In the genomic region with DNA sequence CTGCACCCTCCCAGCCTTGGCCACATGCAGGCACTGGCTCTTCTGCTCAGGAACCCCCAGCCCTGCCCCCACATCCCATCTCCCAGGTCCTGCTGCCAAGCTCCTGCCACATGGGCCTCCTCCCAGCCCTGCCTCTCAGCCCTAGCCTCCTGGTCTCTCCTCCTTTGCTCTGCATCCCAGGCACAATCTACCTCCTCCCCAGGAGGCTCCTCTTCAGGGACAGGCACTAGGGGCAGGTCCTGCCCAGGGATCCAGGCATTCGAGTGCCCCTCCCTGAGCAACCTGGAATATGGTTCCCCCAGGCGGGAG, we compare ENCODE assay signal across 19 cellular contexts. TPM values are rescaled to one million over a fixed set of nuclear protein-coding genes. Genes with fewer than 3 reads are reported as not detected.
A peak's percentile ranks its signal among the peaks of the same experiment; 100 is the strongest.
DNase-seq lines count a peak whose midpoint lies in the region; ATAC-seq, FAIRE-seq and TF ChIP-seq lines count a peak whose summit lies in the region.
"Had no signal": no experiment of that assay in that cellular context is flagged by ENCODE, and none has a peak within 500 bp of the region (broad histone marks: within the 10 kb centered on the region; RNA-seq: fewer than 3 reads in every experiment).

No MANE protein-coding gene starts in this region.

- FAIRE-seq in kidney (lab: Jason Lieb, UNC): no peak
- FAIRE-seq: A204.1, GM12892, GM18507, H54 had no signal

- ATAC-seq in HG03159 (IDR thresholded peaks at IDR 0.05; ENCODE audit: unreplicated experiment): no peak
- ATAC-seq: GM23338 had no signal

- H3K9me3 ChIP-seq in BLaER1 (no peaks in the 10 kb centered on the region), kidney (ENCODE audit: control insufficient read depth in 1 of 2, low read length in 2 of 2) (no peaks in the 10 kb centered on the region)
- H3K9me3 ChIP-seq in BLaER1 treated with 17β-estradiol and CSF1 and Interleukin-3, amounts not matched to agents 10 nM and 100 nM (replicated peaks in 1 of 11): no peaks in the 10 kb centered on the region
- H3K9me3 ChIP-seq: BE2C had no signal

- intact Hi-C loops in kidney (cut with DNase I): no loop called here

- H3K9me3 Mint-ChIP-seq in type B pancreatic cell: no peaks in the 10 kb centered on the region
- H3K9me3 Mint-ChIP-seq: GM23338 had no signal

- no peak for TF ChIP-seq CTCF in kidney (IDR thresholded peaks at IDR 0.05; ENCODE audit: borderline replicate concordance, extremely low read depth, insufficient read depth)
- no peak for TF ChIP-seq CTCF in type B pancreatic cell (conservative IDR thresholded peaks at IDR 0.05)

- H3K4me1 ChIP-seq in BLaER1 (peaks cover 23% of the 10 kb centered on the region), kidney (ENCODE audit: control insufficient read depth in 1 of 2, insufficient read depth in 1 of 2, low read depth in 1 of 2, low read length in 2 of 2) (peaks cover 0 to 2% of the 10 kb centered on the region in 2 donors)
- H3K4me1 ChIP-seq in BLaER1 treated with 17β-estradiol and CSF1 and Interleukin-3, amounts not matched to agents 10 nM and 100 nM: peaks cover 0 to 23% (median 18%) of the 10 kb centered on the region in 10 experiments; a peak in 15 of 20 replicates

- peak overlapping the region; percentile 6 for H3K27ac Mint-ChIP-seq in type B pancreatic cell
- H3K27ac Mint-ChIP-seq: CD14-positive monocyte; CD4-positive, alpha-beta memory T cell; GM23338 had no signal

- peaks cover 4% of the 10 kb centered on the region for H3K4me1 Mint-ChIP-seq in type B pancreatic cell (ENCODE audit: unreplicated experiment)
- H3K4me1 Mint-ChIP-seq: CD14-positive monocyte, GM23338 had no signal

- peaks cover 24% of the 10 kb centered on the region for H3K27me3 Mint-ChIP-seq in type B pancreatic cell

- H3K27me3 ChIP-seq in BLaER1: 0 out of 2 replicates have a peak, but pooled peaks cover 4% of the 10 kb centered on the region
- peaks cover 0 to 7% (median 0%) of the 10 kb centered on the region in 11 experiments; a peak in 4 of 22 replicates for H3K27me3 ChIP-seq in BLaER1 treated with 17β-estradiol and CSF1 and Interleukin-3, amounts not matched to agents 10 nM and 100 nM
- H3K27me3 ChIP-seq: BE2C had no signal

- H3K27ac ChIP-seq in BLaER1: no peak overlapping the region
- H3K27ac ChIP-seq in BLaER1 treated with 17β-estradiol and CSF1 and Interleukin-3, amounts not matched to agents 10 nM and 100 nM: no peak overlapping the region
- no peak overlapping the region for H3K27ac ChIP-seq in kidney (ENCODE audit: low read depth in 2 of 2, low read length in 2 of 2)

- H4K20me1 ChIP-seq in BLaER1: 0 out of 2 replicates have a peak, but pooled peaks cover 5% of the 10 kb centered on the region
- H4K20me1 ChIP-seq in BLaER1 treated with 17β-estradiol and CSF1 and Interleukin-3, amounts not matched to agents 10 nM and 100 nM: peaks cover 0 to 34% (median 0%) of the 10 kb centered on the region in 11 experiments; a peak in 5 of 22 replicates

- H3K36me3 Mint-ChIP-seq in type B pancreatic cell: no peaks in the 10 kb centered on the region
- H3K36me3 Mint-ChIP-seq: CD14-positive monocyte had no signal

- H3K4me2 ChIP-seq in BLaER1: peak overlapping the region; percentile 49
- H3K4me2 ChIP-seq in BLaER1 treated with 17β-estradiol and CSF1 and Interleukin-3, amounts not matched to agents 10 nM and 100 nM: peak overlapping the region in 8 of 11 experiments; percentile 46 to 68 (median 60); a peak in 13 of 22 replicates
- H3K4me2 ChIP-seq: GM23338 had no signal

- no peak overlapping the region for H3K9ac ChIP-seq in BLaER1
- H3K9ac ChIP-seq in BLaER1 treated with 17β-estradiol and CSF1 and Interleukin-3, amounts not matched to agents 10 nM and 100 nM: no peak overlapping the region
- no peak overlapping the region for H3K9ac ChIP-seq in kidney (ENCODE audit: low read length in 2 of 2)

- no peak overlapping the region for H3K4me3 Mint-ChIP-seq in type B pancreatic cell
- H3K4me3 Mint-ChIP-seq: CD4-positive, alpha-beta memory T cell; GM23338 had no signal

- peak; percentile 52 for DNase-seq in kidney
- DNase-seq in type B pancreatic cell (ENCODE audit: extremely low spot score, unreplicated experiment): no peak
- DNase-seq in HuH-7.5 (ENCODE audit: low spot score): no peak
- DNase-seq: ACHN; CD4-positive, alpha-beta memory T cell; DMS153; DMS79 had no signal

- H3K4me3 ChIP-seq in BLaER1 (no peak overlapping the region), kidney (ENCODE audit: low read length in 2 of 2) (no peak overlapping the region)
- no peak overlapping the region for H3K4me3 ChIP-seq in BLaER1 treated with 17β-estradiol and CSF1 and Interleukin-3, amounts not matched to agents 10 nM and 100 nM
- H3K4me3 ChIP-seq: GM23338 had no signal

- H3K36me3 ChIP-seq in BLaER1 (no peaks in the 10 kb centered on the region), kidney (ENCODE audit: control insufficient read depth in 1 of 2, insufficient read depth in 2 of 2, low read length in 2 of 2) (no peaks in the 10 kb centered on the region)
- no peaks in the 10 kb centered on the region for H3K36me3 ChIP-seq in BLaER1 treated with 17β-estradiol and CSF1 and Interleukin-3, amounts not matched to agents 10 nM and 100 nM

RNA-seq across cellular contexts. Expression of gene DNAJB8, which starts 12.4 kb away (rescaled TPM):
- total RNA-seq in kidney (not detected), type B pancreatic cell (ENCODE audit: low replicate concordance) (not detected in 2 replicates)
- not detected for polyA plus RNA-seq in kidney (ENCODE audit: insufficient read depth, low read depth, low replicate concordance)
- total RNA-seq: CD4-positive, alpha-beta memory T cell; Daoy; GM23338; HT-29 had no signal
- polyA plus RNA-seq: CD14-positive monocyte; CD4-positive, alpha-beta memory T cell; GM23338 had no signal

RNA-seq across cellular contexts. Expression of gene GATA2, which starts 38.7 kb away (rescaled TPM):
- total RNA-seq in kidney (31.4 TPM), type B pancreatic cell (ENCODE audit: low replicate concordance) (14.1 and 23.9 TPM in 2 replicates)
- polyA plus RNA-seq in kidney (ENCODE audit: insufficient read depth, low read depth, low replicate concordance): 22.9 TPM
- total RNA-seq: CD4-positive, alpha-beta memory T cell had no signal
- polyA plus RNA-seq: CD4-positive, alpha-beta memory T cell had no signal
